26 cellular contexts compared by ENCODE assay signal in genomic region chr10:1300218-1300617, GRCh38.
DNase-seq lines count a peak whose midpoint lies in the region; ATAC-seq and TF ChIP-seq lines count a peak whose summit lies in the region.
"Had no signal": no experiment of that assay in that cellular context is flagged by ENCODE, and none has a peak within 500 bp of the region (broad histone marks: within the 10 kb centered on the region; RNA-seq: fewer than 3 reads in every experiment).

No MANE protein-coding gene starts in this region.

- H3K4me1 ChIP-seq in HEK293 (ENCODE audit: control insufficient read depth, insufficient read depth, low read length): no peaks in the 10 kb centered on the region
- no peaks in the 10 kb centered on the region for H3K4me1 ChIP-seq in prostate gland (replicated peaks)
- H3K4me1 ChIP-seq: A549, BE2C had no signal

- CTCF ChIA-PET in HEK293 (lab: Yijun Ruan, JAX): interaction anchor here (0.7 kb wide), 1 partner anchor 12 kb away, joined by 3 read pairs; no protein-coding TSS in a partner anchor

- H3K36me3 Mint-ChIP-seq in activated naive CD4-positive, alpha-beta T cell treated with anti-CD3 and anti-CD28 coated beads, Interleukin-2, amount 50 U/mL, for 72 hours: no peaks in the 10 kb centered on the region
- H3K36me3 Mint-ChIP-seq in nephron progenitor cell (ENCODE audit: low read depth) (no peaks in the 10 kb centered on the region), type B pancreatic cell (no peaks in the 10 kb centered on the region)
- H3K36me3 Mint-ChIP-seq: CD14-positive monocyte; CD8-positive, alpha-beta memory T cell had no signal

- H3K27ac ChIP-seq in HEK293 (ENCODE audit: extremely low read depth, low read depth, low read length): no peak overlapping the region
- H3K27ac ChIP-seq in prostate gland: no peak overlapping the region
- H3K27ac ChIP-seq: A549; BLaER1 treated with 17β-estradiol and CSF1 and Interleukin-3, amounts not matched to agents 10 nM and 100 nM had no signal

- intact Hi-C loops in prostate gland (cut with DNase I): no loop called here

- WGBS in prostate gland: 88% methylated on average over 6 of the region's 6 CpGs

- TF ChIP-seq POLR2A in prostate gland (IDR thresholded peaks at IDR 0.05): no peak

- POLR2A ChIA-PET in HEK293 (lab: Yijun Ruan, JAX): no interaction called here

- H3K27me3 Mint-ChIP-seq in nephron progenitor cell (ENCODE audit: low read depth, poor library complexity): peaks cover 3% of the 10 kb centered on the region
- H3K27me3 Mint-ChIP-seq in type B pancreatic cell: peaks cover 10% of the 10 kb centered on the region

- no peak for DNase-seq in activated naive CD4-positive, alpha-beta T cell treated with anti-CD3 and anti-CD28 coated beads, Interleukin-2, amount 50 U/mL, for 72 hours (ENCODE audit: low spot score in 2 of 2)
- DNase-seq in activated naive CD4-positive, alpha-beta T cell treated with Interleukin-2 at 50 U/mL for 16 hours: no peak
- DNase-seq in nephron progenitor cell: no peak
- DNase-seq in type B pancreatic cell (ENCODE audit: extremely low spot score, unreplicated experiment): no peak
- no peak for DNase-seq in SIG-M5 treated with dmso at 0.1 percent for 504 hours (lab: John Stamatoyannopoulos, UW; ENCODE audit: unreplicated experiment)
- DNase-seq in prostate gland (ENCODE audit: low spot score): no peak
- DNase-seq in stimulated activated CD4-positive, alpha-beta T cell treated with anti-CD3 and anti-CD28 coated beads, Interleukin-2, amount 100 ng/mL, for 24 hours: no peak
- DNase-seq: 8988T; ACHN; AML-193; BE2C; CD4-positive, alpha-beta T cell; CD8-positive, alpha-beta memory T cell; DMS 273 treated with DMSO at 0.1 percent for 48 hours; DMS79; EL; GDM1; H7; HFFc6 had no signal

- no peak for ATAC-seq in activated naive CD4-positive, alpha-beta T cell treated with anti-CD3 and anti-CD28 coated beads, Interleukin-2, amount 50 U/mL, for 72 hours
- ATAC-seq: GM12878, GM23338, HCT116 had no signal

- H3K4me3 Mint-ChIP-seq in nephron progenitor cell (no peak overlapping the region), type B pancreatic cell (no peak overlapping the region)
- H3K4me3 Mint-ChIP-seq: CD4-positive, alpha-beta T cell; CD8-positive, alpha-beta memory T cell; GM23338; HFFc6 had no signal

- H3K4me3 ChIP-seq in HEK293 (ENCODE audit: low read depth, low read length) (no peak overlapping the region), prostate gland (no peak overlapping the region)
- H3K4me3 ChIP-seq: A549; BLaER1 treated with 17β-estradiol and CSF1 and Interleukin-3, amounts not matched to agents 10 nM and 100 nM; GM12878; GM23338 had no signal

- peak overlapping the region; percentile 23 to 39 for H3K27ac Mint-ChIP-seq in activated naive CD4-positive, alpha-beta T cell treated with anti-CD3 and anti-CD28 coated beads, Interleukin-2, amount 50 U/mL, for 72 hours
- peak overlapping the region; percentile 81 for H3K27ac Mint-ChIP-seq in nephron progenitor cell
- H3K27ac Mint-ChIP-seq in type B pancreatic cell: peak overlapping the region; percentile 11
- H3K27ac Mint-ChIP-seq: CD14-positive monocyte; CD4-positive, alpha-beta T cell; CD8-positive, alpha-beta memory T cell; GM23338; HFFc6 had no signal

- H3K4me1 Mint-ChIP-seq in nephron progenitor cell (peaks cover 54% of the 10 kb centered on the region), type B pancreatic cell (ENCODE audit: unreplicated experiment) (peaks cover 21% of the 10 kb centered on the region)
- H3K4me1 Mint-ChIP-seq: CD14-positive monocyte; CD8-positive, alpha-beta memory T cell had no signal

- no peaks in the 10 kb centered on the region for H3K27me3 ChIP-seq in prostate gland (replicated peaks; ENCODE audit: insufficient read depth)
- H3K27me3 ChIP-seq: BE2C; BLaER1 treated with 17β-estradiol and CSF1 and Interleukin-3, amounts not matched to agents 10 nM and 100 nM had no signal

- H3K36me3 ChIP-seq in HEK293 (ENCODE audit: control insufficient read depth in 2 of 2, insufficient read depth in 1 of 2, low read length in 2 of 2) (no peaks in the 10 kb centered on the region), prostate gland (no peaks in the 10 kb centered on the region)
- H3K36me3 ChIP-seq: BE2C; BLaER1 treated with 17β-estradiol and CSF1 and Interleukin-3, amounts not matched to agents 10 nM and 100 nM had no signal

- H3K9me3 ChIP-seq in HEK293 (ENCODE audit: control insufficient read depth, insufficient read depth, low read depth, low read length): no peaks in the 10 kb centered on the region
- no peaks in the 10 kb centered on the region for H3K9me3 ChIP-seq in prostate gland
- H3K9me3 ChIP-seq: A549; BE2C; BLaER1 treated with 17β-estradiol and CSF1 and Interleukin-3, amounts not matched to agents 10 nM and 100 nM had no signal

- H3K9me3 Mint-ChIP-seq in activated naive CD4-positive, alpha-beta T cell treated with anti-CD3 and anti-CD28 coated beads, Interleukin-2, amount 50 U/mL, for 72 hours: no peaks in the 10 kb centered on the region
- H3K9me3 Mint-ChIP-seq in nephron progenitor cell (peaks cover 10% of the 10 kb centered on the region), type B pancreatic cell (no peaks in the 10 kb centered on the region)
- H3K9me3 Mint-ChIP-seq: CD4-positive, alpha-beta T cell; CD8-positive, alpha-beta memory T cell had no signal

- TF ChIP-seq CTCF in HEK293 (tag by site-specific recombination; IDR thresholded peaks at IDR 0.05) (no peak), nephron progenitor cell (IDR thresholded peaks at IDR 0.05) (no peak), type B pancreatic cell (conservative IDR thresholded peaks at IDR 0.05) (no peak), prostate gland (IDR thresholded peaks at IDR 0.05) (no peak)

TF ChIP-seq in HEK293, 187 proteins besides CTCF, POLR2A, EP300 and RAD21:
- TF ChIP-seq ZSCAN4 (tag by site-specific recombination; IDR thresholded peaks at IDR 0.05) (no peak), ZNF701 (tag by site-specific recombination; IDR thresholded peaks at IDR 0.05) (peak; percentile 99), SETDB1 (IDR thresholded peaks at IDR 0.05; ENCODE audit: insufficient read length, low read length) (no peak)

Comparison
In these comparisons a context has a peak if more than half of its experiments do, and no peak if none do; other contexts are left out.
1. H3K27ac Mint-ChIP-seq: peak in every context shown above with its lines; median percentile 81 in nephron progenitor cell; 31 in activated naive CD4-positive, alpha-beta T cell treated with anti-CD3 and anti-CD28 coated beads, Interleukin-2, amount 50 U/mL, for 72 hours; 11 in type B pancreatic cell.